ENCODE assay signal across 8 cellular contexts in genomic region chr12:46382974-46383653, GRCh38. TPM values are rescaled to one million over a fixed set of nuclear protein-coding genes. Genes with fewer than 3 reads are reported as not detected.
DNase-seq lines count a peak whose midpoint lies in the region; ATAC-seq and TF ChIP-seq lines count a peak whose summit lies in the region.

No MANE protein-coding gene starts in this region.

- intact Hi-C loops in activated CD4-positive, alpha-beta T cell treated with anti-CD3 and anti-CD28 coated beads for 36 hours (cut with DNase I, micrococcal nuclease), result loop anchor here (1.0 to 10.0 kb wide), 7 partner anchors 11 to 1148 kb away; partner anchors contain the start of genes SLC38A2 (in 2 of the 2) and SCAF11 (in 1 of the 2)
- intact Hi-C loops in left colon (cut with DNase I, micrococcal nuclease), result loop anchor here in 1 of 2 donors (10.0 kb wide), 1 partner anchor 92 kb away; no protein-coding TSS in a partner anchor

- H3K27me3 ChIP-seq in BJ (ENCODE audit: control insufficient read depth, insufficient read depth, low read length), result no peaks in the 10 kb centered on the region

- POLR2A ChIA-PET in BJ (lab: Charles Lee), result no interaction called here
- POLR2A ChIA-PET in activated CD4-positive, alpha-beta T cell treated with anti-CD3 and anti-CD28 coated beads for 36 hours (lab: Charles Lee), result interaction anchor here (1.1 to 1.4 kb wide), 2 partner anchors 11 to 78 kb away, joined by 3 read pairs; no protein-coding TSS in a partner anchor

- CTCF ChIA-PET in BJ (lab: Yijun Ruan, JAX), result interaction anchor here (0.9 to 1.4 kb wide), 3 partner anchors 116 to 292 kb away, joined by 3 to 4 read pairs (median 3); no protein-coding TSS in a partner anchor
- CTCF ChIA-PET in activated CD4-positive, alpha-beta T cell treated with anti-CD3 and anti-CD28 coated beads for 36 hours (lab: Charles Lee), result interaction anchor here (0.8 to 1.1 kb wide), 3 partner anchors 9 to 68 kb away, joined by 3 to 4 read pairs (median 3); no protein-coding TSS in a partner anchor

- H3K4me3 Mint-ChIP-seq in activated CD4-positive, alpha-beta T cell treated with anti-CD3 and anti-CD28 coated beads for 36 hours, result peak overlapping the region; percentile 74

- no peaks in the 10 kb centered on the region for H3K9me3 Mint-ChIP-seq in activated CD4-positive, alpha-beta T cell treated with anti-CD3 and anti-CD28 coated beads for 36 hours (ENCODE audit: low read depth)

- H3K4me1 Mint-ChIP-seq in activated CD4-positive, alpha-beta T cell treated with anti-CD3 and anti-CD28 coated beads for 36 hours, result peaks cover 39% of the 10 kb centered on the region

- peak; percentile 64 for ATAC-seq in HG03439 (IDR thresholded peaks at IDR 0.05; ENCODE audit: unreplicated experiment)
- peak; percentile 83 for ATAC-seq in activated CD4-positive, alpha-beta T cell treated with anti-CD3 and anti-CD28 coated beads for 36 hours
- peak; percentile 89 for ATAC-seq in left colon

- H3K27me3 Mint-ChIP-seq in activated CD4-positive, alpha-beta T cell treated with anti-CD3 and anti-CD28 coated beads for 36 hours, result no peaks in the 10 kb centered on the region

- H3K36me3 ChIP-seq in BJ (ENCODE audit: control insufficient read depth, insufficient read depth, low read length), result no peaks in the 10 kb centered on the region

- no peaks in the 10 kb centered on the region for H3K36me3 Mint-ChIP-seq in activated CD4-positive, alpha-beta T cell treated with anti-CD3 and anti-CD28 coated beads for 36 hours (ENCODE audit: low read depth)

- peak; percentile 81 for TF ChIP-seq POLR2A in GM19193 (IDR thresholded peaks at IDR 0.05; ENCODE audit: extremely low read depth, insufficient read depth, insufficient read length)

- H3K27ac Mint-ChIP-seq in activated CD4-positive, alpha-beta T cell treated with anti-CD3 and anti-CD28 coated beads for 36 hours, result peak overlapping the region; percentile 89

- H3K4me3 ChIP-seq in BJ (ENCODE audit: low read depth, low read length) (peak overlapping the region; percentile 84), choroid plexus epithelial cell (ENCODE audit: low read depth, low read length) (peak overlapping the region; percentile 69)

- TF ChIP-seq CTCF in BJ (IDR thresholded peaks at IDR 0.05; ENCODE audit: insufficient read depth, low read depth, low read length) (no peak), choroid plexus epithelial cell (conservative IDR thresholded peaks at IDR 0.05; ENCODE audit: low read depth, low read length) (peak; percentile 5)

- DNase-seq in BJ (ENCODE audit: low read depth) (peak; percentile 73), NCI-H460 (ENCODE audit: extremely low read depth, low read depth) (peak; percentile 95), choroid plexus epithelial cell (ENCODE audit: low read depth) (peak; percentile 99), left colon (peak; percentile 97)
- peak; percentile 97 for DNase-seq in activated CD4-positive, alpha-beta T cell treated with anti-CD3 and anti-CD28 coated beads for 36 hours
- DNase-seq in stimulated activated CD4-positive, alpha-beta T cell treated with anti-CD3 and anti-CD28 coated beads, Interleukin-1b, Interleukin-23, amount 100 ng/mL, for 4 hours (ENCODE audit: low read depth in 2 of 2), result peak; percentile 91

RNA-seq across cellular contexts. Expression of gene SLC38A2, which starts 10.5 kb away (rescaled TPM):
- polyA plus RNA-seq in BJ (2011; rRNA removed), result 472 and 596 TPM in 2 replicates
- polyA minus RNA-seq in BJ (2011; rRNA and poly(A)+ RNA removed), result 293 and 317 TPM in 2 replicates
- total RNA-seq in NCI-H460 (2014; rRNA removed; shearing (Covaris generic)), result 745 and 826 TPM in 2 replicates
- 432 and 698 TPM in 2 replicates for polyA plus RNA-seq in NCI-H460 (2014; cell fraction: nucleus; rRNA removed)
- total RNA-seq in activated CD4-positive, alpha-beta T cell treated with anti-CD3 and anti-CD28 coated beads for 36 hours, result 100 to 1,000 TPM; 211 to 296 TPM
- 100 to 1,000 TPM; 128 to 220 TPM for total RNA-seq in left colon

Comparison
In these comparisons a context has a peak if more than half of its experiments do, and no peak if none do; other contexts are left out.
1. Peak in every context shown above with its lines: DNase-seq, ATAC-seq and H3K4me3 ChIP-seq.